Comparison of ENCODE assay signal across 24 cellular contexts in genomic region chr11:8908099-8908498, GRCh38. TPM values are rescaled to one million over a fixed set of nuclear protein-coding genes. Genes with fewer than 3 reads are reported as not detected.
"Had no signal": no experiment of that assay in that cellular context is flagged by ENCODE, and none has a peak within 500 bp of the region (broad histone marks: within the 10 kb centered on the region; RNA-seq: fewer than 3 reads in every experiment).

No MANE protein-coding gene starts in this region.

- H3K27ac Mint-ChIP-seq: activated CD4-positive, alpha-beta T cell treated with anti-CD3 and anti-CD28 coated beads, Interleukin-2, amount 10 ng/mL, durations not matched to agents 7 days and 5 days; activated CD8-positive, alpha-beta T cell treated with anti-CD3 and anti-CD28 coated beads, Interleukin-2, amount 10 ng/mL, durations not matched to agents 7 days and 5 days; activated naive CD4-positive, alpha-beta T cell treated with anti-CD3 and anti-CD28 coated beads for 36 hours; activated T-cell treated with anti-CD3 and anti-CD28 coated beads, Interleukin-2, amount 50 U/mL, for 24 hours; mesothelial cell of epicardium; progenitor cell of endocrine pancreas; stimulated activated naive CD8-positive, alpha-beta T cell treated with anti-CD3 and anti-CD28 coated beads, Interleukin-15, amount 100 ng/mL, for 72 hours; type B pancreatic cell had no signal

- H3K9me3 Mint-ChIP-seq: activated CD4-positive, alpha-beta T cell treated with anti-CD3 and anti-CD28 coated beads, Interleukin-2, amount 10 ng/mL, durations not matched to agents 7 days and 5 days; activated naive CD4-positive, alpha-beta T cell treated with anti-CD3 and anti-CD28 coated beads for 36 hours; activated T-cell treated with anti-CD3 and anti-CD28 coated beads, Interleukin-2, amount 50 U/mL, for 24 hours; natural killer cell treated with Interleukin-12 subunit alpha and Interleukin-12 subunit beta and Interleukin-15 and Interleukin-18, amount 100 ng/mL, for 72 hours; stimulated activated naive CD8-positive, alpha-beta T cell treated with anti-CD3 and anti-CD28 coated beads, Interleukin-15, amount 100 ng/mL, for 72 hours; T-cell had no signal

- DNase-seq: activated CD4-positive, alpha-beta T cell treated with anti-CD3 and anti-CD28 coated beads, Interleukin-2, amount 10 ng/mL, durations not matched to agents 7 days and 5 days; activated CD4-positive, CD25-positive, alpha-beta regulatory T cell; activated CD8-positive, alpha-beta T cell treated with anti-CD3 and anti-CD28 coated beads, Interleukin-2, amount 10 ng/mL, durations not matched to agents 7 days and 5 days; activated naive CD4-positive, alpha-beta T cell treated with anti-CD3 and anti-CD28 coated beads for 36 hours; activated T-cell treated with anti-CD3 and anti-CD28 coated beads, Interleukin-2, amount 50 U/mL, for 24 hours; body of pancreas; dorsolateral prefrontal cortex; foreskin keratinocyte; hypothalamus; islet precursor cell; left colon; nucleus accumbens; stimulated activated CD4-positive, alpha-beta T cell treated with anti-CD3 and anti-CD28 coated beads, Interleukin-2, amount 100 ng/mL, for 48 hours; stimulated activated naive CD8-positive, alpha-beta T cell treated with anti-CD3 and anti-CD28 coated beads, Interleukin-15, amount 100 ng/mL, for 72 hours; T-cell had no signal

- H3K27me3 Mint-ChIP-seq: T-cell had no signal

- ATAC-seq: activated CD8-positive, alpha-beta T cell treated with anti-CD3 and anti-CD28 coated beads, Interleukin-2, amount 10 ng/mL, durations not matched to agents 7 days and 5 days; body of pancreas; foreskin keratinocyte; left colon; natural killer cell treated with Interleukin-12 subunit alpha and Interleukin-12 subunit beta and Interleukin-15 and Interleukin-18, amount 100 ng/mL, for 72 hours; stimulated activated naive CD8-positive, alpha-beta T cell treated with anti-CD3 and anti-CD28 coated beads, Interleukin-15, amount 100 ng/mL, for 72 hours; T-cell had no signal

- H3K4me3 Mint-ChIP-seq: activated CD4-positive, alpha-beta T cell treated with anti-CD3 and anti-CD28 coated beads, Interleukin-2, amount 10 ng/mL, durations not matched to agents 7 days and 5 days; activated CD8-positive, alpha-beta T cell treated with anti-CD3 and anti-CD28 coated beads, Interleukin-2, amount 10 ng/mL, durations not matched to agents 7 days and 5 days; activated naive CD4-positive, alpha-beta T cell treated with anti-CD3 and anti-CD28 coated beads for 36 hours; activated T-cell treated with anti-CD3 and anti-CD28 coated beads, Interleukin-2, amount 50 U/mL, for 24 hours; mesothelial cell of epicardium; stimulated activated naive CD8-positive, alpha-beta T cell treated with anti-CD3 and anti-CD28 coated beads, Interleukin-15, amount 100 ng/mL, for 72 hours had no signal

- H3K36me3 Mint-ChIP-seq: natural killer cell treated with Interleukin-12 subunit alpha and Interleukin-12 subunit beta and Interleukin-15 and Interleukin-18, amount 100 ng/mL, for 72 hours; T-cell; type B pancreatic cell had no signal

- H3K27ac ChIP-seq: body of pancreas, foreskin keratinocyte, suprapubic skin had no signal

RNA-seq across cellular contexts. Expression of gene C11orf16, which starts 24.6 kb away (rescaled TPM):
- total RNA-seq: activated CD4-positive, alpha-beta T cell treated with anti-CD3 and anti-CD28 coated beads, Interleukin-2, amount 10 ng/mL, durations not matched to agents 7 days and 5 days; activated CD8-positive, alpha-beta T cell treated with anti-CD3 and anti-CD28 coated beads, Interleukin-2, amount 10 ng/mL, durations not matched to agents 7 days and 5 days; activated naive CD4-positive, alpha-beta T cell treated with anti-CD3 and anti-CD28 coated beads for 36 hours; body of pancreas; cardiac septum; dorsolateral prefrontal cortex; fibroblast of lung; foreskin keratinocyte; left colon; mesothelial cell of epicardium; natural killer cell treated with Interleukin-12 subunit alpha and Interleukin-12 subunit beta and Interleukin-15 and Interleukin-18, amount 100 ng/mL, for 72 hours; progenitor cell of endocrine pancreas; skeletal muscle tissue; suprapubic skin; T-cell had no signal

RNA-seq across cellular contexts. Expression of gene ASCL3, which starts 34.7 kb away (rescaled TPM):
- total RNA-seq: activated CD4-positive, alpha-beta T cell treated with anti-CD3 and anti-CD28 coated beads, Interleukin-2, amount 10 ng/mL, durations not matched to agents 7 days and 5 days; activated CD8-positive, alpha-beta T cell treated with anti-CD3 and anti-CD28 coated beads, Interleukin-2, amount 10 ng/mL, durations not matched to agents 7 days and 5 days; activated naive CD4-positive, alpha-beta T cell treated with anti-CD3 and anti-CD28 coated beads for 36 hours; body of pancreas; cardiac septum; dorsolateral prefrontal cortex; fibroblast of lung; foreskin keratinocyte; left colon; lung; mesothelial cell of epicardium; natural killer cell treated with Interleukin-12 subunit alpha and Interleukin-12 subunit beta and Interleukin-15 and Interleukin-18, amount 100 ng/mL, for 72 hours; progenitor cell of endocrine pancreas; skeletal muscle tissue; suprapubic skin; T-cell had no signal
